ENCODE assay signal across 15 cellular contexts in the genomic region with DNA sequence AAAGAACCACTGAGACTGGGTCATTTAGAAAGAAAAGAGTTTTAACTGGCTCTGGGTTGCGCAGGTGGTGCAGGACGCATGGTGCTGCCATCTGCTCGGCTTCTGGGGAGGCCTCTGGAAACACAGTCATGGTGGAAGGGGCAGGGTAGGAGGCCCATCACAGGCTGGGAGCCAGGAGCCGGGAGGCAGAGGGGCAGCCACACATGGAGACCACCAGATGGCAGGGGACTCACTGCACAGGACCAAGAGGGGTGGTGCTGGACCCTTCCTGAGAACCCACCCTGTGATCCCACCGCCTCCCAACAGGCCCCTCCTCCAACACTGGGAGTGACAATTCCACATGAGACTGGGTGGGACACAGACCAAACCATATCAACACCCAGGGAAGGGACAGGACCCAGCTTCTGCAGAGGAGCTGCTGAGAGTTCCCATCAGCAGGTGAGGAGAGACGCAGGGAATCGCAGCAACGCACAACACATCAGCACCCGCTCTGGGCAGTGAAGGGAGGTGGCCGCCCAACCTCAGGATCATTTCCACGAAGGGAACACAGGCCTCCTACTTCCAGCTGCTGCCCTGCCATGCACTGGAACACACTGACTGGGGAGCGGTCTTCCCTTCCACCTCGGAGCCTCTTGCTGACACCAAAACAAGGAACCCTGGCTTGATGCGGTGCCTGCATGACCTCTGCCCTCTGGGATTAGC.
"Had no signal": no experiment of that assay in that cellular context is flagged by ENCODE, and none has a peak within 500 bp of the region (broad histone marks: within the 10 kb centered on the region; RNA-seq: fewer than 3 reads in every experiment).

No MANE protein-coding gene starts in this region.

- H3K27ac ChIP-seq: esophagus squamous epithelium, hepatocyte, right atrium auricular region, sigmoid colon, skin epidermis, testis, tibial nerve had no signal

- H3K79me2 ChIP-seq: hepatocyte had no signal

- DNase-seq: effector memory CD8-positive, alpha-beta T cell; esophagus squamous epithelium; head of caudate nucleus; left colon; naive thymus-derived CD8-positive, alpha-beta T cell; sigmoid colon; stimulated activated CD4-positive, alpha-beta T cell treated with anti-CD3 and anti-CD28 coated beads, Interleukin-4, amount 100 ng/mL, for 1 hour; stimulated activated naive B cell treated with anti-CD40 and anti-IgM and Interleukin-4, amounts not matched to agents 10 μg/mL and 1 μg/mL and 100 μg/mL, for 72 hours; stimulated activated naive CD8-positive, alpha-beta T cell treated with anti-CD3 and anti-CD28 coated beads, Interleukin-15, amount 100 ng/mL, for 72 hours had no signal

- ATAC-seq: effector memory CD8-positive, alpha-beta T cell; left colon; naive thymus-derived CD8-positive, alpha-beta T cell; stimulated activated naive B cell treated with anti-CD40 and anti-IgM and Interleukin-4, amounts not matched to agents 10 μg/mL and 1 μg/mL and 100 μg/mL, for 72 hours; stimulated activated naive CD8-positive, alpha-beta T cell treated with anti-CD3 and anti-CD28 coated beads, Interleukin-15, amount 100 ng/mL, for 72 hours had no signal

- H3K4me2 ChIP-seq: hepatocyte had no signal

- H3K27me3 ChIP-seq: hepatocyte, right atrium auricular region, testis, tibial nerve had no signal

- H3K9me3 ChIP-seq: esophagus squamous epithelium, right atrium auricular region, sigmoid colon, testis, tibial nerve had no signal

- H3K4me3 Mint-ChIP-seq: dendritic cell treated with granulocyte-macrophage colony-stimulating factor and Interleukin-4, amounts not matched to agents 40 ng/mL and 50 ng/mL, for 4 days; effector memory CD8-positive, alpha-beta T cell; naive thymus-derived CD8-positive, alpha-beta T cell; stimulated activated naive B cell treated with anti-CD40 and anti-IgM and Interleukin-4, amounts not matched to agents 10 μg/mL and 1 μg/mL and 100 μg/mL, for 72 hours; stimulated activated naive CD8-positive, alpha-beta T cell treated with anti-CD3 and anti-CD28 coated beads, Interleukin-15, amount 100 ng/mL, for 72 hours had no signal

- H3K27ac Mint-ChIP-seq: dendritic cell treated with granulocyte-macrophage colony-stimulating factor and Interleukin-4, amounts not matched to agents 40 ng/mL and 50 ng/mL, for 4 days; effector memory CD8-positive, alpha-beta T cell; stimulated activated naive B cell treated with anti-CD40 and anti-IgM and Interleukin-4, amounts not matched to agents 10 μg/mL and 1 μg/mL and 100 μg/mL, for 72 hours had no signal

- H2AFZ ChIP-seq: hepatocyte had no signal

- H3K4me3 ChIP-seq: esophagus squamous epithelium, hepatocyte, right atrium auricular region, sigmoid colon, skin epidermis, testis, tibial nerve had no signal

- H3K9me3 Mint-ChIP-seq: dendritic cell treated with granulocyte-macrophage colony-stimulating factor and Interleukin-4, amounts not matched to agents 40 ng/mL and 50 ng/mL, for 4 days; effector memory CD8-positive, alpha-beta T cell; naive thymus-derived CD8-positive, alpha-beta T cell; stimulated activated naive B cell treated with anti-CD40 and anti-IgM and Interleukin-4, amounts not matched to agents 10 μg/mL and 1 μg/mL and 100 μg/mL, for 72 hours; stimulated activated naive CD8-positive, alpha-beta T cell treated with anti-CD3 and anti-CD28 coated beads, Interleukin-15, amount 100 ng/mL, for 72 hours had no signal

- H3K4me1 ChIP-seq: right atrium auricular region, testis had no signal

- H3K27me3 Mint-ChIP-seq: dendritic cell treated with granulocyte-macrophage colony-stimulating factor and Interleukin-4, amounts not matched to agents 40 ng/mL and 50 ng/mL, for 4 days had no signal

- H3K36me3 ChIP-seq: esophagus squamous epithelium, right atrium auricular region, sigmoid colon, tibial nerve had no signal

- H3K36me3 Mint-ChIP-seq: naive thymus-derived CD8-positive, alpha-beta T cell; stimulated activated naive B cell treated with anti-CD40 and anti-IgM and Interleukin-4, amounts not matched to agents 10 μg/mL and 1 μg/mL and 100 μg/mL, for 72 hours had no signal
